Comparison of ENCODE assay signal across 11 cellular contexts in the genomic region with DNA sequence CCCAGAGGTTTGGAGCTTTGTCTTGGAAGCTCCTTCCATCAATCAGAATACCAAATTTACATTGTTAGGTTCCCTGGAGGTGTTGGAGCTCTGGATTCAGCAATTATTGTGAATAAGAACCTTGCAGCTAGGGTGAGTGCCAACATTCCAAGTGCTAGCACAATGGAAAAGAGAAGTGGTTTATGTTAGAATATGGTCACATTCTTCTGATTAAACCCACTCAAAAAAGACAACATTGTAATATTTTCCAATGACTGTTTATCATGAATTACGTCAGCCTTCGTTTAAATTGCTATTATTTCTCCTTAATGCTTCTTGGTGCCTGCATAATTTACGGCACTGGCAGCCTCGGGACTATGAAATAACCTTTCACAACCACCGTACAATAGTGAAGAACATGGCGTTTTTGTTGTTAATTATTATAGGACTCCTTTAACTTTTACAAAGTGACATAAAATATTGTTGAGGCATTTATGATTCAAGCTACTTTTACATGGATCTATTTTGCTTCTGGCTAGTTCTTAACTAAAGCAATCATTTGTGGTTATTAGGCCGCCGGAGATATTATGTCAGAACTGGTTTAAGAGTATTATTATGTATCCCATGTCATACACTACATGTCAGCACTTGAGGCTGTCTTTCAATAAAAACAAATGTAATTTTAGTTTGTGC.
DNase-seq lines count a peak whose midpoint lies in the region; ATAC-seq, FAIRE-seq and TF ChIP-seq lines count a peak whose summit lies in the region.
"Had no signal": no experiment of that assay in that cellular context is flagged by ENCODE, and none has a peak within 500 bp of the region (broad histone marks: within the 10 kb centered on the region; RNA-seq: fewer than 3 reads in every experiment).

No MANE protein-coding gene starts in this region.

- H3K4me1 ChIP-seq in subcutaneous abdominal adipose tissue (ENCODE audit: control insufficient read depth in 5 of 5, insufficient read depth in 5 of 5, low read length in 5 of 5): peaks cover 2 to 63% (median 59%) of the 10 kb centered on the region in 5 donors

- no peak for DNase-seq in activated CD4-positive, alpha-beta T cell treated with anti-CD3 and anti-CD28 coated beads, Interleukin-2, amount 10 ng/mL, durations not matched to agents 7 days and 5 days
- no peak for DNase-seq in activated CD4-positive, alpha-beta T cell treated with anti-CD3 and anti-CD28 coated beads, Interleukin-2, amount 50 U/mL, for 4 hours
- peak; percentile 54 for DNase-seq in fibroblast of pulmonary artery (ENCODE audit: low read depth)
- DNase-seq in D721Med (ENCODE audit: insufficient read length, low spot score): no peak
- DNase-seq: left ventricle myocardium superior, NCI-H1694 had no signal

- no peaks in the 10 kb centered on the region for H3K27me3 Mint-ChIP-seq in activated CD4-positive, alpha-beta T cell treated with anti-CD3 and anti-CD28 coated beads, Interleukin-2, amount 10 ng/mL, durations not matched to agents 7 days and 5 days

- peak overlapping the region; percentile 19 for H3K4me3 ChIP-seq in SU-DHL-6 (ENCODE audit: insufficient read depth, low read length, poor library complexity, severe bottlenecking)
- no peak overlapping the region for H3K4me3 ChIP-seq in fibroblast of pulmonary artery (replicated peaks; ENCODE audit: low read depth, low read length)
- no peak overlapping the region for H3K4me3 ChIP-seq in subcutaneous abdominal adipose tissue (ENCODE audit: low read depth in 1 of 5, low read length in 5 of 5)

- H3K4me3 Mint-ChIP-seq in activated CD4-positive, alpha-beta T cell treated with anti-CD3 and anti-CD28 coated beads, Interleukin-2, amount 10 ng/mL, durations not matched to agents 7 days and 5 days: no peak overlapping the region

- H3K36me3 Mint-ChIP-seq in activated CD4-positive, alpha-beta T cell treated with anti-CD3 and anti-CD28 coated beads, Interleukin-2, amount 10 ng/mL, durations not matched to agents 7 days and 5 days (ENCODE audit: low read depth): peaks cover 62% of the 10 kb centered on the region

- peaks cover 34% of the 10 kb centered on the region for H3F3A ChIP-seq in SU-DHL-6 (ENCODE audit: insufficient read depth)

- no peaks in the 10 kb centered on the region for H3K27me3 ChIP-seq in SU-DHL-6 (ENCODE audit: low read length)
- H3K27me3 ChIP-seq in subcutaneous abdominal adipose tissue (ENCODE audit: control insufficient read depth in 5 of 5, insufficient read depth in 4 of 5, low read length in 5 of 5): no peaks in the 10 kb centered on the region

- H3K36me3 ChIP-seq in SU-DHL-6 (ENCODE audit: low read length) (0 out of 2 replicates have a peak, but pooled peaks cover 3% of the 10 kb centered on the region), subcutaneous abdominal adipose tissue (ENCODE audit: control insufficient read depth in 5 of 5, insufficient read depth in 5 of 5, low read length in 5 of 5) (no peaks in the 10 kb centered on the region)

- ATAC-seq in GM21528 (IDR thresholded peaks at IDR 0.05; ENCODE audit: low FRiP score, unreplicated experiment): no peak
- no peak for ATAC-seq in HG02852 (IDR thresholded peaks at IDR 0.05; ENCODE audit: unreplicated experiment)
- ATAC-seq: left ventricle myocardium superior had no signal

- H3K4me2 ChIP-seq in SU-DHL-6 (ENCODE audit: low read depth, low read length, poor library complexity, severe bottlenecking): peak overlapping the region; percentile 74

- H3K79me2 ChIP-seq in SU-DHL-6 (ENCODE audit: insufficient read depth, low read length): peaks cover 91% of the 10 kb centered on the region

- FAIRE-seq in D721Med (lab: Jason Lieb, UNC): no peak
- FAIRE-seq: colon had no signal

- peak overlapping the region; percentile 40 for H3K9ac ChIP-seq in SU-DHL-6 (ENCODE audit: low read length)
- no peak overlapping the region for H3K9ac ChIP-seq in subcutaneous abdominal adipose tissue (ENCODE audit: low read length in 5 of 5)

- CTCF ChIA-PET in activated CD4-positive, alpha-beta T cell treated with anti-CD3 and anti-CD28 coated beads, Interleukin-2, amount 10 ng/mL, durations not matched to agents 7 days and 5 days (lab: Charles Lee): interaction anchor here (1.0 to 15.2 kb wide), 3 partner anchors 11 to 226 kb away, joined by 3 to 164 read pairs (median 3); no protein-coding TSS in a partner anchor

- TF ChIP-seq CTCF in SU-DHL-6 (IDR thresholded peaks at IDR 0.05; ENCODE audit: insufficient read depth, low read length, poor library complexity, severe bottlenecking) (no peak), fibroblast of pulmonary artery (IDR thresholded peaks at IDR 0.05; ENCODE audit: low read length, missing control alignments) (no peak), D721Med (IDR thresholded peaks at IDR 0.05; ENCODE audit: insufficient read depth, missing control alignments) (no peak)

- H3K27ac ChIP-seq in SU-DHL-6 (ENCODE audit: low read depth, low read length): peak overlapping the region; percentile 92
- peak overlapping the region; percentile 66 for H3K27ac ChIP-seq in subcutaneous abdominal adipose tissue (ENCODE audit: low read depth, low read length)

- peak overlapping the region; percentile 2 for H3K27ac Mint-ChIP-seq in activated CD4-positive, alpha-beta T cell treated with anti-CD3 and anti-CD28 coated beads, Interleukin-2, amount 10 ng/mL, durations not matched to agents 7 days and 5 days

- H3K9me2 ChIP-seq in SU-DHL-6 (replicated peaks; ENCODE audit: insufficient read depth, low read length): no peaks in the 10 kb centered on the region

- no peaks in the 10 kb centered on the region for H3K9me3 ChIP-seq in SU-DHL-6 (ENCODE audit: insufficient read depth, low read length)
- H3K9me3 ChIP-seq in subcutaneous abdominal adipose tissue (ENCODE audit: control insufficient read depth in 5 of 5, low read length in 5 of 5): peaks cover 0 to 4% (median 0%) of the 10 kb centered on the region in 5 donors

- peaks cover 11% of the 10 kb centered on the region for H3K9me3 Mint-ChIP-seq in activated CD4-positive, alpha-beta T cell treated with anti-CD3 and anti-CD28 coated beads, Interleukin-2, amount 10 ng/mL, durations not matched to agents 7 days and 5 days

- no peaks in the 10 kb centered on the region for H4K20me1 ChIP-seq in SU-DHL-6 (ENCODE audit: low read depth, low read length)

- POLR2A ChIA-PET in activated CD4-positive, alpha-beta T cell treated with anti-CD3 and anti-CD28 coated beads, Interleukin-2, amount 10 ng/mL, durations not matched to agents 7 days and 5 days (lab: Charles Lee): interaction anchor here (0.6 kb wide), 1 partner anchor 30 kb away, joined by 3 read pairs; no protein-coding TSS in a partner anchor

- no peak overlapping the region for H2AFZ ChIP-seq in SU-DHL-6 (ENCODE audit: low read depth, low read length, severe bottlenecking)

- H3K4me1 Mint-ChIP-seq in activated CD4-positive, alpha-beta T cell treated with anti-CD3 and anti-CD28 coated beads, Interleukin-2, amount 10 ng/mL, durations not matched to agents 7 days and 5 days: peaks cover 67% of the 10 kb centered on the region
